Comparison of ENCODE assay signal across 2 cellular contexts in the genomic region with DNA sequence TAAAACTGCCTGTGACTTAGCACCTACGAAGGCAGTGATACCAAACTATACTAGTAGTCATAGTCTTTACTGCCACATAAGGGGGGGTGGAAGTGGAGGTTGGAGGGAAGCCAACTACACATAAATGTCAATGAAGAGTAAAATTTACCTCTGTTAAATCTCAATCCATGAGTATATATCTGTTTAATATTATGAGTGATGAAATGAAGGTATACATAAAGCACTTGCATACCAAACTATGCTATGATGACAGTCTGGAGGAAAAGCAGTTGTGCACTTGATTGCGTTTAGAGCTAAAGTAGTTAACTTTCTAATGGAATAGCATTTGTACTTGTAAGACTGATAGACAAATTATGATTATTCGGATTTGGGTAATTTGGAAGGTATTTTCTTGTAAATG.
TF ChIP-seq lines count a peak whose summit lies in the region.

No MANE protein-coding gene starts in this region.

TF ChIP-seq in SK-N-SH, 30 proteins besides CTCF, POLR2A, EP300 and RAD21 (continued from another document):
- TF ChIP-seq, protein P1, sequence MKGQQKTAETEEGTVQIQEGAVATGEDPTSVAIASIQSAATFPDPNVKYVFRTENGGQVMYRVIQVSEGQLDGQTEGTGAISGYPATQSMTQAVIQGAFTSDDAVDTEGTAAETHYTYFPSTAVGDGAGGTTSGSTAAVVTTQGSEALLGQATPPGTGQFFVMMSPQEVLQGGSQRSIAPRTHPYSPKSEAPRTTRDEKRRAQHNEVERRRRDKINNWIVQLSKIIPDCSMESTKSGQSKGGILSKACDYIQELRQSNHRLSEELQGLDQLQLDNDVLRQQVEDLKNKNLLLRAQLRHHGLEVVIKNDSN (IDR thresholded peaks at IDR 0.05; ENCODE audit: borderline replicate concordance, low read depth) = no peak
- TF ChIP-seq TCF12 (IDR thresholded peaks at IDR 0.05) = peak; percentile 56; the same call in 1 of the 2 replicates

TF ChIP-seq in GM12878, 131 proteins besides CTCF, POLR2A, EP300 and RAD21 (continued from another document):
- TF ChIP-seq, protein P2, sequence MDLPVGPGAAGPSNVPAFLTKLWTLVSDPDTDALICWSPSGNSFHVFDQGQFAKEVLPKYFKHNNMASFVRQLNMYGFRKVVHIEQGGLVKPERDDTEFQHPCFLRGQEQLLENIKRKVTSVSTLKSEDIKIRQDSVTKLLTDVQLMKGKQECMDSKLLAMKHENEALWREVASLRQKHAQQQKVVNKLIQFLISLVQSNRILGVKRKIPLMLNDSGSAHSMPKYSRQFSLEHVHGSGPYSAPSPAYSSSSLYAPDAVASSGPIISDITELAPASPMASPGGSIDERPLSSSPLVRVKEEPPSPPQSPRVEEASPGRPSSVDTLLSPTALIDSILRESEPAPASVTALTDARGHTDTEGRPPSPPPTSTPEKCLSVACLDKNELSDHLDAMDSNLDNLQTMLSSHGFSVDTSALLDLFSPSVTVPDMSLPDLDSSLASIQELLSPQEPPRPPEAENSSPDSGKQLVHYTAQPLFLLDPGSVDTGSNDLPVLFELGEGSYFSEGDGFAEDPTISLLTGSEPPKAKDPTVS (IDR thresholded peaks at IDR 0.05; ENCODE audit: low read depth, low read length) = no peak
